9 cellular contexts compared by ENCODE assay signal in the genomic region with DNA sequence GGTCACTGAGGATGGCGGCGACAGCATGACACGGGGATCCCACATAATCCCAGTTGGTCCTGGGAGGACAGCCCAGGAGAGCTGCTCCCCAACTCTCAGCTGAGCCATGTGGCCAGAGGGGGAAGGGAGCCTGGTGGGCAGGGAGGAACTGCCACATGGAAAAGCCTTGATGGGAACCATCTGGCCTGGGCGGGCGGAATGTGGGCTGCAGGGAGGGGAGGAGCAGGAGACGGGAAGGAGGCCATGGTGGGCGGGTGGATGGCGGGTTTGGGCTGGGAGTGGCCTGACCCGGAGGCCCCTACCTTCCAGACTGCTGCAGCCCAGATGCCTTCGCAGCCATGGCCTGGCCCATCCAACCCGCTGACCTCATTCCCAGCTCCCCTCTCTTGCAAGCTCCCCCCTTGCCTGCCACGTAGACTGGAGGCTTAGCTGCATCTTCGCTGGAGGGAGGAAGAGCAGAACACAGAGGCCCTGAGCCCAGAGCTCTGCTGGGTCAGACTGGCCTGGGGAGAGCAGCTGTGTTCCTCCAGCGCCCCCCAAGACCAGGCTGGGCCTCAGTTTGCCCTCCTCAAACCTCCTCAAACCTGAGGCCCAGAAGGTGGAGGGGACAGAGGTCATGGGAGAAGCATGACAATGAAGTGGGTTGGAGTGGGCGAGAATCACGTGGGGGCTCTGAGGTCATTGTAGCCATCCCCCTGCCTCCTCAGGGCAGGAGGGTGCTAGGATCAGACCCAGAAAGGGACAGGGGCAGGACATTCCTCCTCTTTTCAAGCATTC. TPM values are rescaled to one million over a fixed set of nuclear protein-coding genes. Genes with fewer than 3 reads are reported as not detected.
A peak's percentile ranks its signal among the peaks of the same experiment; 100 is the strongest.
DNase-seq lines count a peak whose midpoint lies in the region; ATAC-seq and TF ChIP-seq lines count a peak whose summit lies in the region.
"Had no signal": no experiment of that assay in that cellular context is flagged by ENCODE, and none has a peak within 500 bp of the region (broad histone marks: within the 10 kb centered on the region; RNA-seq: fewer than 3 reads in every experiment).

No MANE protein-coding gene starts in this region.

- no peaks in the 10 kb centered on the region for H3K9me2 ChIP-seq in SK-N-SH
- no peaks in the 10 kb centered on the region for H3K9me2 ChIP-seq in Karpas-422 (replicated peaks; ENCODE audit: insufficient read depth, low read length)

- H3K4me1 ChIP-seq in SK-N-SH (ENCODE audit: control insufficient read depth in 1 of 2, insufficient read depth in 2 of 2, low read depth in 1 of 2, low read length in 1 of 2) (peaks cover 65 to 66% of the 10 kb centered on the region in 2 experiments), cardiac muscle cell (ENCODE audit: low read depth) (peaks cover 50% of the 10 kb centered on the region), psoas muscle (peaks cover 4% of the 10 kb centered on the region), Karpas-422 (ENCODE audit: low read length) (no peaks in the 10 kb centered on the region)

- H3K27me3 ChIP-seq in SK-N-SH (ENCODE audit: insufficient read depth) (no peaks in the 10 kb centered on the region), cardiac muscle cell (no peaks in the 10 kb centered on the region), psoas muscle (ENCODE audit: insufficient read depth in 3 of 3, low read length in 2 of 3) (peaks cover 0 to 49% (median 9%) of the 10 kb centered on the region in 3 donors), Karpas-422 (ENCODE audit: low read length) (no peaks in the 10 kb centered on the region)

- ATAC-seq in psoas muscle (peak; percentile 72 to 85 (median 76)), GM19455 (IDR thresholded peaks at IDR 0.05; ENCODE audit: unreplicated experiment) (no peak)

- peak overlapping the region; percentile 15 to 56; a peak in 3 of 4 replicates for H3K4me3 ChIP-seq in SK-N-SH (ENCODE audit: low read depth in 2 of 2, low read length in 1 of 2)
- H3K4me3 ChIP-seq in cardiac muscle cell = no peak overlapping the region
- H3K4me3 ChIP-seq in psoas muscle = no peak overlapping the region
- no peak overlapping the region for H3K4me3 ChIP-seq in Karpas-422 (ENCODE audit: low read length)
- H3K4me3 ChIP-seq: PC-9 had no signal

- intact Hi-C loops in psoas muscle (cut with DNase I) = no loop called here

- DNase-seq in DMS 273 treated with DMSO at 0.1 percent for 48 hours (lab: John Stamatoyannopoulos, UW) (peak; percentile 88), SK-N-SH (peak; percentile 96), cardiac muscle cell (ENCODE audit: low read depth in 1 of 2, low spot score in 1 of 2) (peak; percentile 84 to 100), psoas muscle (peak; percentile 88 to 93), NCI-H1105 (lab: John Stamatoyannopoulos, UW) (no peak), Karpas-422 (no peak), T-helper 2 cell (no peak)

- H3K9me3 ChIP-seq in SK-N-SH (no peaks in the 10 kb centered on the region), cardiac muscle cell (ENCODE audit: low read depth) (no peaks in the 10 kb centered on the region), psoas muscle (no peaks in the 10 kb centered on the region), Karpas-422 (ENCODE audit: low read length) (no peaks in the 10 kb centered on the region)

- WGBS in SK-N-SH (ENCODE audit: low lambda C conversion rate) = 35% methylated on average over 15 of the region's 16 CpGs
- 31 to 36% (median 35%) methylated on average over 13 to 16 of the region's 16 CpGs for WGBS in psoas muscle, 3 donors

- TF ChIP-seq CTCF in SK-N-SH (IDR thresholded peaks at IDR 0.05) (no peak), cardiac muscle cell (IDR thresholded peaks at IDR 0.05; ENCODE audit: low read depth, low read length) (no peak), psoas muscle (IDR thresholded peaks at IDR 0.05) (no peak)

- 0 out of 2 replicates have a peak, but pooled peaks have one; percentile 9 for TF ChIP-seq RAD21 in SK-N-SH (IDR thresholded peaks at IDR 0.05; ENCODE audit: low read length)

- H3K36me3 ChIP-seq in SK-N-SH (replicated peaks in 1 of 2; ENCODE audit: control insufficient read depth in 1 of 2, insufficient read depth in 2 of 2, low read length in 1 of 2) = no peaks in the 10 kb centered on the region
- H3K36me3 ChIP-seq in cardiac muscle cell = no peaks in the 10 kb centered on the region
- no peaks in the 10 kb centered on the region for H3K36me3 ChIP-seq in psoas muscle (ENCODE audit: insufficient read depth in 1 of 2, low read depth in 1 of 2)
- H3K36me3 ChIP-seq in Karpas-422 (ENCODE audit: insufficient read depth, low read length) = no peaks in the 10 kb centered on the region

- POLR2A ChIA-PET in SK-N-SH (lab: Yijun Ruan, JAX) = interaction anchor here (0.7 to 1.3 kb wide), 7 partner anchors 12 to 78 kb away, joined by 3 to 6 read pairs (median 3); no protein-coding TSS in a partner anchor

- H3K4me2 ChIP-seq in SK-N-SH (peak overlapping the region; percentile 93), Karpas-422 (ENCODE audit: low read depth, low read length, poor library complexity, severe bottlenecking) (no peak overlapping the region)

- no peaks in the 10 kb centered on the region for H4K20me1 ChIP-seq in SK-N-SH (ENCODE audit: insufficient read depth)
- no peaks in the 10 kb centered on the region for H4K20me1 ChIP-seq in Karpas-422 (ENCODE audit: insufficient read depth, low read depth, low read length)

- H3K9ac ChIP-seq in SK-N-SH = peak overlapping the region; percentile 97
- H3K9ac ChIP-seq in Karpas-422 (ENCODE audit: low read length) = no peak overlapping the region

- H3F3A ChIP-seq in SK-N-SH (replicated peaks; ENCODE audit: insufficient read depth) = peaks cover 43% of the 10 kb centered on the region

- H2AFZ ChIP-seq in SK-N-SH (ENCODE audit: low read depth) (no peak overlapping the region), Karpas-422 (ENCODE audit: low read length) (no peak overlapping the region)
- H2AFZ ChIP-seq: PC-9 had no signal

- TF ChIP-seq EP300 in SK-N-SH (IDR thresholded peaks at IDR 0.05; ENCODE audit: borderline replicate concordance in 1 of 2, low read depth in 1 of 2, low read length in 1 of 2) = peak; percentile 90 to 91; a peak in 3 of 4 replicates

- peak overlapping the region; percentile 97 to 100 for H3K27ac ChIP-seq in SK-N-SH (ENCODE audit: low read depth in 2 of 2, low read length in 1 of 2)
- peak overlapping the region; percentile 96 for H3K27ac ChIP-seq in cardiac muscle cell
- peak overlapping the region; percentile 72 for H3K27ac ChIP-seq in psoas muscle
- no peak overlapping the region for H3K27ac ChIP-seq in Karpas-422 (ENCODE audit: low read length)
- H3K27ac ChIP-seq: PC-9 had no signal

- H3K79me2 ChIP-seq in SK-N-SH (ENCODE audit: insufficient read depth) (no peaks in the 10 kb centered on the region; the same call in 1 of the 2 replicates), Karpas-422 (ENCODE audit: low read length) (no peaks in the 10 kb centered on the region)

- CTCF ChIA-PET in SK-N-SH (lab: Yijun Ruan, JAX) = interaction anchor here (0.9 to 25.6 kb wide), 10 partner anchors 8 to 78 kb away, joined by 3 to 2150 read pairs (median 5); partner anchors contain the start of genes COL1A1, PPP1R9B, SGCA and TMEM92

TF ChIP-seq in SK-N-SH, 30 proteins besides CTCF, POLR2A, EP300 and RAD21 (continues in another document):
- TF ChIP-seq TCF12 (IDR thresholded peaks at IDR 0.05) (peak; percentile 100), NRF1 (IDR thresholded peaks at IDR 0.05; ENCODE audit: low read depth, low read length) (no peak), TEAD4 (IDR thresholded peaks at IDR 0.05; ENCODE audit: borderline replicate concordance, insufficient read depth) (peak; percentile 95), RXRA (IDR thresholded peaks at IDR 0.05; ENCODE audit: borderline replicate concordance, low read depth) (peak; percentile 92; the same call in 1 of the 2 replicates), JUND (IDR thresholded peaks at IDR 0.05) (peak; percentile 19; the same call in 1 of the 2 replicates), RFX5 (IDR thresholded peaks at IDR 0.05; ENCODE audit: low read length) (no peak), SMC3 (IDR thresholded peaks at IDR 0.05; ENCODE audit: low read depth, low read length) (no peak), YY1 (IDR thresholded peaks at IDR 0.05; ENCODE audit: low read depth) (no peak), TAF1 (IDR thresholded peaks at IDR 0.05; ENCODE audit: borderline replicate concordance, low read depth, low read length) (peak; percentile 85)
- TF ChIP-seq, protein P1, sequence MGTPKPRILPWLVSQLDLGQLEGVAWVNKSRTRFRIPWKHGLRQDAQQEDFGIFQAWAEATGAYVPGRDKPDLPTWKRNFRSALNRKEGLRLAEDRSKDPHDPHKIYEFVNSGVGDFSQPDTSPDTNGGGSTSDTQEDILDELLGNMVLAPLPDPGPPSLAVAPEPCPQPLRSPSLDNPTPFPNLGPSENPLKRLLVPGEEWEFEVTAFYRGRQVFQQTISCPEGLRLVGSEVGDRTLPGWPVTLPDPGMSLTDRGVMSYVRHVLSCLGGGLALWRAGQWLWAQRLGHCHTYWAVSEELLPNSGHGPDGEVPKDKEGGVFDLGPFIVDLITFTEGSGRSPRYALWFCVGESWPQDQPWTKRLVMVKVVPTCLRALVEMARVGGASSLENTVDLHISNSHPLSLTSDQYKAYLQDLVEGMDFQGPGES (IDR thresholded peaks at IDR 0.05; ENCODE audit: low read depth, low read length) = no peak

RNA-seq across cellular contexts. Expression of gene COL1A1, which starts 8.2 kb away (rescaled TPM):
- polyA plus RNA-seq in SK-N-SH (2012; rRNA removed) = 265 and 1,461 TPM in 2 replicates
- polyA plus RNA-seq in SK-N-SH (2012; cell fraction: cytosol; rRNA removed) = 757 and 1,045 TPM in 2 replicates
- polyA plus RNA-seq in SK-N-SH (2012; cell fraction: nucleus; rRNA removed) = 2,732 and 4,628 TPM in 2 replicates
- 80.6 and 127 TPM in 2 replicates for total RNA-seq in cardiac muscle cell
- 212 and 261 TPM in 2 replicates for polyA plus RNA-seq in cardiac muscle cell
- total RNA-seq in psoas muscle = 10 to 100 TPM; 10.2 to 46.6 (median 18.7) TPM
- polyA plus RNA-seq in psoas muscle = 1 to 10 TPM; 2.3 to 5.4 (median 3.3) TPM
- total RNA-seq in Karpas-422 (2014; rRNA removed; shearing (Covaris generic); ENCODE audit: low replicate concordance) = not detected in 2 replicates

RNA-seq across cellular contexts. Expression of gene SGCA, which starts 43.9 kb away (rescaled TPM):
- polyA plus RNA-seq in SK-N-SH (2012; rRNA removed) = 0.29 TPM in 1 of 2 replicates, not detected in the other
- 0.04 and 0.07 TPM in 2 replicates for polyA plus RNA-seq in SK-N-SH (2012; cell fraction: cytosol; rRNA removed)
- polyA plus RNA-seq in SK-N-SH (2012; cell fraction: nucleus; rRNA removed) = 0.11 and 0.15 TPM in 2 replicates
- total RNA-seq in cardiac muscle cell = 57.5 and 63.3 TPM in 2 replicates
- polyA plus RNA-seq in cardiac muscle cell = 69.9 and 90.6 TPM in 2 replicates
- total RNA-seq in psoas muscle = 100 to 1,000 TPM; 245 to 291 (median 266) TPM
- 100 to 1,000 TPM; 120 to 254 (median 151) TPM for polyA plus RNA-seq in psoas muscle
- total RNA-seq in Karpas-422 (2014; rRNA removed; shearing (Covaris generic); ENCODE audit: low replicate concordance) = not detected in 2 replicates
- total RNA-seq: PC-9 had no signal

RNA-seq across cellular contexts. Expression of gene PPP1R9B, which starts 59.2 kb away (rescaled TPM):
- polyA plus RNA-seq in SK-N-SH (2012; rRNA removed) (26.9 and 35.2 TPM in 2 replicates), cardiac muscle cell (6.0 and 6.2 TPM in 2 replicates), psoas muscle (10 to 100 TPM in 2 of 3 donors, 1 to 10 TPM in 1; 7.0 to 11.3 (median 11.0) TPM)
- 19.8 and 24.9 TPM in 2 replicates for polyA plus RNA-seq in SK-N-SH (2012; cell fraction: cytosol; rRNA removed)
- 65.0 and 65.1 TPM in 2 replicates for polyA plus RNA-seq in SK-N-SH (2012; cell fraction: nucleus; rRNA removed)
- total RNA-seq in cardiac muscle cell (45.6 and 59.4 TPM in 2 replicates), psoas muscle (10 to 100 TPM; 15.1 to 26.5 (median 18.4) TPM)
- total RNA-seq in Karpas-422 (2014; rRNA removed; shearing (Covaris generic); ENCODE audit: low replicate concordance) = 41.0 and 106 TPM in 2 replicates

Comparison
In these comparisons a context has a peak if more than half of its experiments do, and no peak if none do; other contexts are left out.
1. DNase-seq: peak in DMS 273 treated with DMSO at 0.1 percent for 48 hours (single experiment), SK-N-SH (single experiment), cardiac muscle cell (2 of 2) and psoas muscle (2 of 2); none in NCI-H1105 (single experiment), Karpas-422 (single experiment) and T-helper 2 cell (0 of 5).
2. H3K4me3 ChIP-seq: peak in SK-N-SH (2 of 2); none in cardiac muscle cell (single experiment), psoas muscle (single experiment) and Karpas-422 (single experiment).
3. RNA of gene COL1A1, which starts 8.2 kb away (total RNA-seq): 80.6 to 127 TPM in cardiac muscle cell and 10.2 to 46.6 TPM in psoas muscle; not detected in Karpas-422; every median in the first group is over 10 times any median in the second.
4. RNA of gene SGCA, which starts 43.9 kb away (total RNA-seq): 245 to 291 TPM in psoas muscle and 57.5 to 63.3 TPM in cardiac muscle cell; not detected in Karpas-422; every median in the first group is over 10 times any median in the second.